In genomic region chrX:153597351-153597750, GRCh38 we compare ENCODE assay signal across 1 cellular context.
TF ChIP-seq lines count a peak whose summit lies in the region.

No MANE protein-coding gene starts in this region.

TF ChIP-seq in HepG2, 621 proteins besides CTCF, POLR2A, EP300 and RAD21:
- TF ChIP-seq NFKBIZ (CRISPR knock-in tag; IDR thresholded peaks at IDR 0.05) (no peak), SRF (IDR thresholded peaks at IDR 0.05; ENCODE audit: low read depth, low read length) (peak; percentile 56; the same call in 1 of the 2 replicates)
